ENCODE assay signal across 10 cellular contexts in genomic region chr19:30696514-30696913, GRCh38.
DNase-seq lines count a peak whose midpoint lies in the region; ATAC-seq, FAIRE-seq and TF ChIP-seq lines count a peak whose summit lies in the region.
"Had no signal": no experiment of that assay in that cellular context is flagged by ENCODE, and none has a peak within 500 bp of the region (broad histone marks: within the 10 kb centered on the region; RNA-seq: fewer than 3 reads in every experiment).

No MANE protein-coding gene starts in this region.

- BruUV-seq in mammary epithelial cell (replicated peaks; lab: Mats Ljungman, UMichigan), result no TSS peak

- no peak overlapping the region for H2AFZ ChIP-seq in mammary epithelial cell (ENCODE audit: low read depth, low read length)

- H3K36me3 ChIP-seq in iPS DF 6.9 (ENCODE audit: control insufficient read depth, insufficient read depth, low read length), result no peaks in the 10 kb centered on the region
- H3K36me3 ChIP-seq in CD8-positive, alpha-beta memory T cell (ENCODE audit: insufficient read depth, low read length), result no peaks in the 10 kb centered on the region
- H3K36me3 ChIP-seq in ascending aorta, result no peaks in the 10 kb centered on the region
- H3K36me3 ChIP-seq in mammary epithelial cell (ENCODE audit: insufficient read depth, low read length), result no peaks in the 10 kb centered on the region

- DNase-seq in A549 (ENCODE audit: low read depth in 1 of 2, low spot score in 1 of 2), result peak; percentile 78 to 87
- DNase-seq in GM13977 (ENCODE audit: low spot score), result no peak
- DNase-seq in WTC11 (ENCODE audit: low spot score), result peak; percentile 82
- DNase-seq in iPS DF 6.9 (ENCODE audit: low read depth, low spot score), result peak; percentile 67
- DNase-seq in CD8-positive, alpha-beta memory T cell, result no peak
- no peak for DNase-seq in OCI-M1 (lab: John Stamatoyannopoulos, UW)
- no peak for DNase-seq in ascending aorta (ENCODE audit: low spot score in 2 of 2)
- no peak for DNase-seq in mammary epithelial cell
- DNase-seq: NCI-H524 had no signal

- H3K4me2 ChIP-seq in A549 (peak overlapping the region; percentile 12; the same call in 1 of the 3 replicates), mammary epithelial cell (ENCODE audit: insufficient read depth, low read depth, low read length) (no peak overlapping the region)

- no peak overlapping the region for H3K9ac ChIP-seq in mammary epithelial cell (ENCODE audit: insufficient read depth, low read length)

- H3K36me3 Mint-ChIP-seq in WTC11, result no peaks in the 10 kb centered on the region
- H3K36me3 Mint-ChIP-seq in CD8-positive, alpha-beta memory T cell, result no peaks in the 10 kb centered on the region

- CTCF ChIA-PET in A549 (lab: Yijun Ruan, JAX), result interaction anchor here (0.9 to 7.9 kb wide), 6 partner anchors 9 to 1528 kb away, joined by 3 to 75 read pairs (median 5); no protein-coding TSS in a partner anchor
- CTCF ChIA-PET in WTC11 (lab: Charles Lee), result interaction anchor here (0.5 to 5.5 kb wide), 31 partner anchors 8 to 1371 kb away, joined by 3 to 77 read pairs (median 4); no protein-coding TSS in a partner anchor
- CTCF ChIA-PET in CD8-positive, alpha-beta memory T cell (lab: Charles Lee), result no interaction called here
- CTCF ChIA-PET in mammary epithelial cell (lab: Charles Lee; ENCODE audit: low non-redundant PET), result interaction anchor here (0.6 kb wide), 1 partner anchor 850 kb away, joined by 6 read pairs; no protein-coding TSS in a partner anchor

- TF ChIP-seq CTCF in A549 (IDR thresholded peaks at IDR 0.05) (peak; percentile 37), GM13977 (IDR thresholded peaks at IDR 0.05; ENCODE audit: extremely low read depth, insufficient read depth, missing control alignments) (peak; percentile 13), WTC11 (IDR thresholded peaks at IDR 0.05) (no peak), ascending aorta (IDR thresholded peaks at IDR 0.05) (no peak), mammary epithelial cell (conservative IDR thresholded peaks at IDR 0.05 in 1 of 2, IDR thresholded peaks at IDR 0.05 in 1 of 2; ENCODE audit: extremely low read depth in 1 of 2, insufficient read depth in 1 of 2, low read depth in 1 of 2, low read length in 2 of 2) (no peak)

- peak in 1 of 2 experiments; percentile 21; a peak in 1 of 5 replicates for TF ChIP-seq RAD21 in A549 (conservative IDR thresholded peaks at IDR 0.05 in 1 of 2, IDR thresholded peaks at IDR 0.05 in 1 of 2)

- dilution Hi-C loops in mammary epithelial cell (cut with HindIII; ENCODE audit: low sequenced_read_pairs), result no loop called here

- no peaks in the 10 kb centered on the region for H3K79me2 ChIP-seq in mammary epithelial cell (ENCODE audit: insufficient read depth, low read length)

- 33% methylated on average over 6 of the region's 6 CpGs for WGBS in A549 (ENCODE audit: missing lambda C conversion rate)
- WGBS in iPS DF 6.9 (ENCODE audit: insufficient coverage, insufficient read length), result no CpG with 5 or more reads among the region's 6 CpGs
- WGBS in mammary epithelial cell (ENCODE audit: low coverage, missing lambda C conversion rate), result 75% methylated on average over 6 of the region's 6 CpGs

- H3K4me3 ChIP-seq in A549, result no peak overlapping the region
- H3K4me3 ChIP-seq in iPS DF 6.9 (ENCODE audit: low read length), result no peak overlapping the region
- H3K4me3 ChIP-seq in CD8-positive, alpha-beta memory T cell (ENCODE audit: low read length), result no peak overlapping the region
- H3K4me3 ChIP-seq in ascending aorta, result no peak overlapping the region
- H3K4me3 ChIP-seq in mammary epithelial cell (replicated peaks in 1 of 3; ENCODE audit: insufficient read depth in 1 of 3, low read depth in 2 of 3, low read length in 3 of 3), result no peak overlapping the region
- H3K4me3 ChIP-seq: skin epidermis had no signal

- H3K9me3 Mint-ChIP-seq in WTC11, result no peaks in the 10 kb centered on the region
- no peaks in the 10 kb centered on the region for H3K9me3 Mint-ChIP-seq in CD8-positive, alpha-beta memory T cell

- in situ Hi-C loops in GM13977 (cut with MboI; ENCODE audit: low pct_unique_long_range_greater_than_20kb, low sequenced_read_pairs, unreplicated experiment) (loop anchor here (25.0 kb wide), 1 partner anchor 1516 kb away; no protein-coding TSS in a partner anchor), mammary epithelial cell (cut with MboI; ENCODE audit: low sequenced_read_pairs in 2 of 2) (loop anchor here in 1 of 2 donors (25.0 kb wide), 2 partner anchors 1516 to 1866 kb away; no protein-coding TSS in a partner anchor)

- no peaks in the 10 kb centered on the region for H3K27me3 Mint-ChIP-seq in WTC11 (ENCODE audit: low read depth)
- peaks cover 7 to 24% of the 10 kb centered on the region in 2 donors for H3K27me3 Mint-ChIP-seq in CD8-positive, alpha-beta memory T cell

- no peak for TF ChIP-seq POLR2A in A549 (IDR thresholded peaks at IDR 0.05; ENCODE audit: low read length)

- H3K27ac ChIP-seq in A549 (no peak overlapping the region), iPS DF 6.9 (ENCODE audit: low read length) (no peak overlapping the region), ascending aorta (no peak overlapping the region), mammary epithelial cell (ENCODE audit: insufficient read depth, low read depth, low read length) (no peak overlapping the region)
- H3K27ac ChIP-seq in CD8-positive, alpha-beta memory T cell (ENCODE audit: low read depth, low read length), result no peak overlapping the region
- H3K27ac ChIP-seq: skin epidermis had no signal

- ATAC-seq in A549 (peak; percentile 55 to 94; a peak in 5 of 6 replicates), WTC11 (peak; percentile 93)

- POLR2A ChIA-PET in A549 (lab: Yijun Ruan, JAX), result no interaction called here
- POLR2A ChIA-PET in WTC11 (lab: Charles Lee), result no interaction called here
- POLR2A ChIA-PET in CD8-positive, alpha-beta memory T cell (lab: Charles Lee), result no interaction called here

- H3K9me3 ChIP-seq in A549 (no peaks in the 10 kb centered on the region), iPS DF 6.9 (ENCODE audit: control insufficient read depth, insufficient read depth, low read length) (no peaks in the 10 kb centered on the region), ascending aorta (no peaks in the 10 kb centered on the region), mammary epithelial cell (replicated peaks; ENCODE audit: insufficient read depth, low read length) (no peaks in the 10 kb centered on the region)
- H3K9me3 ChIP-seq in CD8-positive, alpha-beta memory T cell (ENCODE audit: low read length), result no peaks in the 10 kb centered on the region

- H4K20me1 ChIP-seq in mammary epithelial cell (ENCODE audit: insufficient read depth, low read length), result no peaks in the 10 kb centered on the region

- H3K27me3 ChIP-seq in iPS DF 6.9 (ENCODE audit: control insufficient read depth, insufficient read depth, low read length) (no peaks in the 10 kb centered on the region), ascending aorta (no peaks in the 10 kb centered on the region), mammary epithelial cell (ENCODE audit: insufficient read depth, low read length) (no peaks in the 10 kb centered on the region)
- no peaks in the 10 kb centered on the region for H3K27me3 ChIP-seq in CD8-positive, alpha-beta memory T cell (ENCODE audit: insufficient read depth, low read length, poor library complexity, severe bottlenecking)

- peaks cover 46% of the 10 kb centered on the region for H3K4me1 Mint-ChIP-seq in WTC11
- peaks cover 6 to 24% (median 12%) of the 10 kb centered on the region in 3 donors for H3K4me1 Mint-ChIP-seq in CD8-positive, alpha-beta memory T cell

- FAIRE-seq in A549 (lab: Jason Lieb, UNC), result no peak

- no peak for TF ChIP-seq EP300 in A549 (IDR thresholded peaks at IDR 0.05)

- H3K27ac Mint-ChIP-seq in WTC11, result no peak overlapping the region; the same call in 1 of the 2 replicates
- no peak overlapping the region for H3K27ac Mint-ChIP-seq in CD8-positive, alpha-beta memory T cell

- H3K4me3 Mint-ChIP-seq in WTC11, result peak overlapping the region; percentile 20; the same call in 1 of the 2 replicates
- no peak overlapping the region for H3K4me3 Mint-ChIP-seq in CD8-positive, alpha-beta memory T cell

- H3K4me1 ChIP-seq in A549 (no peaks in the 10 kb centered on the region), iPS DF 6.9 (ENCODE audit: control insufficient read depth, insufficient read depth, low read length) (peaks cover 1% of the 10 kb centered on the region; the same call in 1 of the 2 replicates), ascending aorta (no peaks in the 10 kb centered on the region), mammary epithelial cell (ENCODE audit: insufficient read depth, low read length) (no peaks in the 10 kb centered on the region)
- H3K4me1 ChIP-seq in CD8-positive, alpha-beta memory T cell (ENCODE audit: insufficient read depth, low read length), result no peaks in the 10 kb centered on the region

- intact Hi-C loops in ascending aorta (cut with DNase I) (no loop called here), mammary epithelial cell (cut with micrococcal nuclease) (no loop called here)

TF ChIP-seq in A549, 52 proteins besides CTCF, POLR2A, EP300 and RAD21:
- no peak for TF ChIP-seq CHD4 (IDR thresholded peaks at IDR 0.05; ENCODE audit: borderline replicate concordance)
- TF ChIP-seq MAFK (IDR thresholded peaks at IDR 0.05; ENCODE audit: partially characterized antibody), result no peak
- no peak for TF ChIP-seq CHD2 (IDR thresholded peaks at IDR 0.05; ENCODE audit: low read length, partially characterized antibody)
- TF ChIP-seq CBX8 (IDR thresholded peaks at IDR 0.05), result no peak
- TF ChIP-seq NPAS2 (CRISPR knock-in tag; IDR thresholded peaks at IDR 0.05; ENCODE audit: borderline replicate concordance), result no peak
- TF ChIP-seq RFX5 (IDR thresholded peaks at IDR 0.05), result no peak

Comparison
In these comparisons a context has a peak if more than half of its experiments do, and no peak if none do; other contexts are left out.
1. DNase-seq: peak in A549 (2 of 2), WTC11 (single experiment) and iPS DF 6.9 (single experiment); none in GM13977 (single experiment), CD8-positive, alpha-beta memory T cell (0 of 5), OCI-M1 (single experiment), ascending aorta (0 of 2) and mammary epithelial cell (single experiment).
2. CTCF ChIP-seq: peak in A549 (single experiment) and GM13977 (single experiment); none in WTC11 (single experiment), ascending aorta (0 of 3) and mammary epithelial cell (0 of 2).
3. Of the 8 proteins assayed by ChIP-seq in both WTC11 and A549: peak only in WTC11: none; only in A549: CTCF; in both: none; in neither: 7.